Comparison of ENCODE assay signal across 1 cellular context in the genomic region with DNA sequence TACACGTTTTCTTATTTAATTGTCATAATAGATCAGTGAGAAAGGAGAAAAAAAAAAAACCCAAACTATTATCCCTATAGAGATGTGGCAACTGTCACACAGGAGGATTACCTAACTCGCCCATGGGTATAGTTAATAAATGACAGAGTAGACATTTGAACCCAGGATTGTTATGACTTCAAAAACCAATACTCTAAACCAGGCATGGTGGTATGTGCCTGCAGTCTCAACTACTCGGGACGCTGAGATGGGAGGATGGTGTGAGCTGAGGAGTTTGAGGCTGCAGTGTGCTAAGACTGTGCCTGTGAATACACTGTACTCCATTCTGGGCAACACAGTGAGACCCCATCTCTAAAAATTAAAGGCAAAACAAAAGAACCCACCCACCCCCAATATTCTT.
TF ChIP-seq lines count a peak whose summit lies in the region.

No MANE protein-coding gene starts in this region.

TF ChIP-seq in liver, 16 proteins besides CTCF, POLR2A, EP300 and RAD21 (continued from another document):
- TF ChIP-seq, protein P1, sequence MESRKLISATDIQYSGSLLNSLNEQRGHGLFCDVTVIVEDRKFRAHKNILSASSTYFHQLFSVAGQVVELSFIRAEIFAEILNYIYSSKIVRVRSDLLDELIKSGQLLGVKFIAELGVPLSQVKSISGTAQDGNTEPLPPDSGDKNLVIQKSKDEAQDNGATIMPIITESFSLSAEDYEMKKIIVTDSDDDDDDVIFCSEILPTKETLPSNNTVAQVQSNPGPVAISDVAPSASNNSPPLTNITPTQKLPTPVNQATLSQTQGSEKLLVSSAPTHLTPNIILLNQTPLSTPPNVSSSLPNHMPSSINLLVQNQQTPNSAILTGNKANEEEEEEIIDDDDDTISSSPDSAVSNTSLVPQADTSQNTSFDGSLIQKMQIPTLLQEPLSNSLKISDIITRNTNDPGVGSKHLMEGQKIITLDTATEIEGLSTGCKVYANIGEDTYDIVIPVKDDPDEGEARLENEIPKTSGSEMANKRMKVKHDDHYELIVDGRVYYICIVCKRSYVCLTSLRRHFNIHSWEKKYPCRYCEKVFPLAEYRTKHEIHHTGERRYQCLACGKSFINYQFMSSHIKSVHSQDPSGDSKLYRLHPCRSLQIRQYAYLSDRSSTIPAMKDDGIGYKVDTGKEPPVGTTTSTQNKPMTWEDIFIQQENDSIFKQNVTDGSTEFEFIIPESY (IDR thresholded peaks at IDR 0.05), result no peak
- TF ChIP-seq GABPA (IDR thresholded peaks at IDR 0.05 in 1 of 2, conservative IDR thresholded peaks at IDR 0.05 in 1 of 2) (no peak), NR2F2 (IDR thresholded peaks at IDR 0.05) (no peak)
